In genomic region chr19:35125270-35125717, GRCh38 we compare ENCODE assay signal across 2 cellular contexts.
TF ChIP-seq lines count a peak whose summit lies in the region.

No MANE protein-coding gene starts in this region.

TF ChIP-seq in SK-N-SH, 30 proteins besides CTCF, POLR2A, EP300 and RAD21:
- no peak for TF ChIP-seq TCF12 (IDR thresholded peaks at IDR 0.05)
- TF ChIP-seq MEF2A (IDR thresholded peaks at IDR 0.05; ENCODE audit: borderline replicate concordance, low read depth): no peak
- TF ChIP-seq RCOR1 (IDR thresholded peaks at IDR 0.05; ENCODE audit: low read length): no peak
- TF ChIP-seq TEAD4 (IDR thresholded peaks at IDR 0.05; ENCODE audit: borderline replicate concordance, insufficient read depth): no peak
- no peak for TF ChIP-seq SIN3A (IDR thresholded peaks at IDR 0.05; ENCODE audit: borderline replicate concordance, low read depth, low read length)
- TF ChIP-seq GABPA (IDR thresholded peaks at IDR 0.05; ENCODE audit: low read depth): no peak
- no peak for TF ChIP-seq PBX3 (IDR thresholded peaks at IDR 0.05)
- TF ChIP-seq POLR2AphosphoS5 (IDR thresholded peaks at IDR 0.05; ENCODE audit: low read depth, low read length): no peak
- no peak for TF ChIP-seq ELF1 (IDR thresholded peaks at IDR 0.05)
- no peak for TF ChIP-seq RXRA (IDR thresholded peaks at IDR 0.05; ENCODE audit: borderline replicate concordance, low read depth)
- TF ChIP-seq TAF1 (IDR thresholded peaks at IDR 0.05; ENCODE audit: borderline replicate concordance, low read depth, low read length): no peak
- no peak for TF ChIP-seq NFIC (IDR thresholded peaks at IDR 0.05; ENCODE audit: borderline replicate concordance)
- no peak for TF ChIP-seq EZH2phosphoT487 (IDR thresholded peaks at IDR 0.05; ENCODE audit: borderline replicate concordance, low read depth)
- no peak for TF ChIP-seq CHD2 (IDR thresholded peaks at IDR 0.05; ENCODE audit: low read length, partially characterized antibody)

TF ChIP-seq in SK-N-SH treated with all-trans-retinoic acid at 6 μM for 48 hours, 23 proteins besides CTCF, POLR2A, EP300 and RAD21:
- TF ChIP-seq TCF4 (CRISPR knock-in tag; IDR thresholded peaks at IDR 0.05; ENCODE audit: borderline replicate concordance) (no peak), BACH2 (CRISPR knock-in tag; IDR thresholded peaks at IDR 0.05; ENCODE audit: borderline replicate concordance) (no peak), RARB (CRISPR knock-in tag; IDR thresholded peaks at IDR 0.05) (no peak), OSR1 (CRISPR knock-in tag; IDR thresholded peaks at IDR 0.05) (no peak), TOX (CRISPR knock-in tag; IDR thresholded peaks at IDR 0.05; ENCODE audit: borderline replicate concordance) (no peak), ZNF565 (CRISPR knock-in tag; conservative IDR thresholded peaks at IDR 0.05; ENCODE audit: low read depth) (no peak)
